In the genomic region with DNA sequence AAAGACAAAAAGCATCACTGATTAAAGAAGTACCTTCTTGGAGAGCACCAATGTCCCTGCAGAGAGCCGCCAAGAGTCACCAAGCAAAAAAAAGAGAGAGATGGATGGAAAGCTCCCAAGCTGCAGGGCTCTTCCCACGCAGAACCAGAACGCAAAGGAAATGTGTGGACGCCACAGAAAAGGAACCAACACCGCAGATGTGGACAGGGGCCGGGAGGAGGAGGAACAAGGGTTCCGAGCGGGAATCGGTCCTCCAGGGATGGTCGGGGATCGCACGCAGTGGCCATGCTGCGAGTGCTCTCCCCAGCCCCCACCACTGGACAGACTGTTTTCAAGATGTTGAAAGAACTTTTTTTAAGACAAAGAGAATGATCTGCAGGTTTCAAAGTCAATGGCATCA, we compare ENCODE assay signal across 23 cellular contexts.
"Had no signal": no experiment of that assay in that cellular context is flagged by ENCODE, and none has a peak within 500 bp of the region (broad histone marks: within the 10 kb centered on the region; RNA-seq: fewer than 3 reads in every experiment).

No MANE protein-coding gene starts in this region.

- H3K27ac Mint-ChIP-seq: effector memory CD8-positive, alpha-beta T cell; immature natural killer cell; natural killer cell; progenitor cell of endocrine pancreas; stimulated activated effector memory CD8-positive, alpha-beta T cell treated with anti-CD3 and anti-CD28 coated beads, Interleukin-12 subunit alpha, Interleukin-12 subunit beta, amount 100 ng/mL, for 72 hours; type B pancreatic cell had no signal

- H3K4me3 Mint-ChIP-seq: effector memory CD8-positive, alpha-beta T cell; immature natural killer cell; natural killer cell; neural crest cell; stimulated activated effector memory CD8-positive, alpha-beta T cell treated with anti-CD3 and anti-CD28 coated beads, Interleukin-12 subunit alpha, Interleukin-12 subunit beta, amount 100 ng/mL, for 72 hours; type B pancreatic cell had no signal

- ATAC-seq: effector memory CD8-positive, alpha-beta T cell; left colon; lower lobe of right lung; natural killer cell; right lobe of liver; stimulated activated effector memory CD8-positive, alpha-beta T cell treated with anti-CD3 and anti-CD28 coated beads, Interleukin-12 subunit alpha, Interleukin-12 subunit beta, amount 100 ng/mL, for 72 hours had no signal

- DNase-seq: cortex of kidney; effector memory CD8-positive, alpha-beta T cell; hypothalamus; immature natural killer cell; islet precursor cell; kidney glomerular epithelial cell; left colon; left ventricle myocardium inferior; lower lobe of right lung; natural killer cell; right lobe of liver; stimulated activated CD4-positive, alpha-beta T cell treated with anti-CD3 and anti-CD28 coated beads, Interleukin-2, amount 100 ng/mL, for 24 hours; stimulated activated CD4-positive, alpha-beta T cell treated with anti-CD3 and anti-CD28 coated beads, Interleukin-4, amount 100 ng/mL, for 24 hours; stimulated activated naive CD4-positive, alpha-beta T cell treated with Interleukin-2 at 50 U/mL for 16 hours; stomach; testis had no signal

- H3K36me3 Mint-ChIP-seq: immature natural killer cell; natural killer cell; stimulated activated effector memory CD8-positive, alpha-beta T cell treated with anti-CD3 and anti-CD28 coated beads, Interleukin-12 subunit alpha, Interleukin-12 subunit beta, amount 100 ng/mL, for 72 hours; type B pancreatic cell had no signal

- H3K27ac ChIP-seq: left ventricle myocardium inferior, lower lobe of right lung, neutrophil, parathyroid adenoma, right lobe of liver, stomach, testis, tibial artery had no signal

- H3K4me1 Mint-ChIP-seq: immature natural killer cell; natural killer cell; neural crest cell; stimulated activated effector memory CD8-positive, alpha-beta T cell treated with anti-CD3 and anti-CD28 coated beads, Interleukin-12 subunit alpha, Interleukin-12 subunit beta, amount 100 ng/mL, for 72 hours had no signal

- H3K9me3 Mint-ChIP-seq: immature natural killer cell; natural killer cell; neural crest cell; stimulated activated effector memory CD8-positive, alpha-beta T cell treated with anti-CD3 and anti-CD28 coated beads, Interleukin-12 subunit alpha, Interleukin-12 subunit beta, amount 100 ng/mL, for 72 hours; type B pancreatic cell had no signal
